Comparison of ENCODE assay signal across 8 cellular contexts in genomic region chr11:577611-577894, GRCh38. TPM values are rescaled to one million over a fixed set of nuclear protein-coding genes. Genes with fewer than 3 reads are reported as not detected.
A peak's percentile ranks its signal among the peaks of the same experiment; 100 is the strongest.
DNase-seq lines count a peak whose midpoint lies in the region; ATAC-seq, FAIRE-seq and TF ChIP-seq lines count a peak whose summit lies in the region.

No MANE protein-coding gene starts in this region.

- no peaks in the 10 kb centered on the region for H3K9me3 ChIP-seq in CD8-positive, alpha-beta T cell (ENCODE audit: low read length)
- H3K9me3 ChIP-seq in PC-3 (ENCODE audit: low read length), result no peaks in the 10 kb centered on the region
- H3K9me3 ChIP-seq in endothelial cell of umbilical vein (replicated peaks; ENCODE audit: control insufficient read depth, insufficient read depth, low read length), result no peaks in the 10 kb centered on the region

- peak; percentile 26 for FAIRE-seq in endothelial cell of umbilical vein (lab: Jason Lieb, UNC)

- H4K20me1 ChIP-seq in PC-3 (ENCODE audit: low read length) (peaks cover 48% of the 10 kb centered on the region), endothelial cell of umbilical vein (replicated peaks; ENCODE audit: control insufficient read depth, extremely low read depth, insufficient read depth, low read length) (no peaks in the 10 kb centered on the region)

- H3K27me3 Mint-ChIP-seq in CD8-positive, alpha-beta T cell (ENCODE audit: low read depth), result peaks cover 2% of the 10 kb centered on the region
- peaks cover 3% of the 10 kb centered on the region for H3K27me3 Mint-ChIP-seq in osteocyte (ENCODE audit: unreplicated experiment)

- BruUV-seq in PC-3 (replicated peaks; lab: Mats Ljungman, UMichigan) (no TSS peak), endothelial cell of umbilical vein (replicated peaks; lab: Mats Ljungman, UMichigan) (TSS peak; percentile 33)

- ATAC-seq in CD8-positive, alpha-beta T cell, result no peak
- ATAC-seq in PC-3, result no peak
- no peak for ATAC-seq in HG03520 (IDR thresholded peaks at IDR 0.05; ENCODE audit: unreplicated experiment)
- no peak for ATAC-seq in HG02610 (IDR thresholded peaks at IDR 0.05; ENCODE audit: unreplicated experiment)

- H3K9ac ChIP-seq in PC-3 (ENCODE audit: low read length) (peak overlapping the region; percentile 98), endothelial cell of umbilical vein (replicated peaks; ENCODE audit: extremely low read depth, insufficient read depth, low read length) (peak overlapping the region; percentile 100)

- no peak for TF ChIP-seq POLR2A in endothelial cell of umbilical vein (IDR thresholded peaks at IDR 0.05; ENCODE audit: low read depth, low read length)

- POLR2A ChIA-PET in CD8-positive, alpha-beta T cell (lab: Charles Lee), result interaction anchor here (1.9 to 3.5 kb wide), 2 partner anchors 9 to 10 kb away, joined by 8 to 22 read pairs; no protein-coding TSS in a partner anchor
- POLR2A ChIA-PET in PC-3 (lab: Charles Lee; ENCODE audit: unreplicated experiment) (no interaction called here), endothelial cell of umbilical vein (lab: Charles Lee) (no interaction called here)

- H2AFZ ChIP-seq in PC-3 (ENCODE audit: low read length), result no peak overlapping the region
- H2AFZ ChIP-seq in endothelial cell of umbilical vein (ENCODE audit: low read depth, low read length), result no peak overlapping the region

- peaks cover 46% of the 10 kb centered on the region for H3K4me1 ChIP-seq in CD8-positive, alpha-beta T cell (ENCODE audit: insufficient read depth, low read length)
- peaks cover 24% of the 10 kb centered on the region for H3K4me1 ChIP-seq in PC-3 (ENCODE audit: insufficient read depth, low read length)
- peaks cover 14% of the 10 kb centered on the region for H3K4me1 ChIP-seq in endothelial cell of umbilical vein (ENCODE audit: control insufficient read depth, extremely low read depth, insufficient read depth, low read length)

- no peaks in the 10 kb centered on the region for H3K9me2 ChIP-seq in PC-3 (replicated peaks; ENCODE audit: low read length)

- H3K9me1 ChIP-seq in endothelial cell of umbilical vein (replicated peaks; ENCODE audit: control insufficient read depth, extremely low read depth, insufficient read depth, low read length), result no peaks in the 10 kb centered on the region

- H3K4me1 Mint-ChIP-seq in CD8-positive, alpha-beta T cell (ENCODE audit: low read depth), result peaks cover 61% of the 10 kb centered on the region
- peaks cover 37% of the 10 kb centered on the region for H3K4me1 Mint-ChIP-seq in osteocyte (ENCODE audit: unreplicated experiment)

- H3K36me3 ChIP-seq in CD8-positive, alpha-beta T cell (ENCODE audit: insufficient read depth, low read length), result no peaks in the 10 kb centered on the region
- H3K36me3 ChIP-seq in PC-3 (ENCODE audit: low read depth, low read length) (peaks cover 8% of the 10 kb centered on the region; the same call in 1 of the 2 replicates), endothelial cell of umbilical vein (ENCODE audit: control insufficient read depth in 2 of 2, extremely low read depth in 1 of 2, insufficient read depth in 2 of 2, low read length in 2 of 2) (peaks cover 0 to 5% of the 10 kb centered on the region in 2 experiments)

- peak overlapping the region; percentile 88 for H3K4me3 Mint-ChIP-seq in CD8-positive, alpha-beta T cell
- H3K4me3 Mint-ChIP-seq in osteocyte (ENCODE audit: unreplicated experiment), result peak overlapping the region; percentile 81

- peaks cover 20% of the 10 kb centered on the region for H3K36me3 Mint-ChIP-seq in CD8-positive, alpha-beta T cell
- H3K36me3 Mint-ChIP-seq in osteocyte (ENCODE audit: unreplicated experiment), result peaks cover 6% of the 10 kb centered on the region

- CTCF ChIA-PET in CD8-positive, alpha-beta T cell (lab: Charles Lee), result interaction anchor here (0.9 to 1.3 kb wide), 5 partner anchors 9 to 127 kb away, joined by 3 to 5 read pairs (median 3); no protein-coding TSS in a partner anchor
- CTCF ChIA-PET in PC-3 (lab: Charles Lee) (no interaction called here), endothelial cell of umbilical vein (lab: Charles Lee) (interaction anchor here (0.9 kb wide), 1 partner anchor 23 kb away, joined by 3 read pairs; no protein-coding TSS in a partner anchor)

- intact Hi-C loops in CD8-positive, alpha-beta T cell (cut with DNase I, micrococcal nuclease), result loop anchor here (2.0 to 5.0 kb wide), 2 partner anchors 35 to 170 kb away; no protein-coding TSS in a partner anchor
- intact Hi-C loops in PC-3 (cut with micrococcal nuclease), result loop anchor here (2.0 kb wide), 1 partner anchor 41 kb away; the partner anchor contains the start of gene LRRC56
- intact Hi-C loops in endothelial cell of umbilical vein (cut with micrococcal nuclease), result loop anchor here (5.0 kb wide), 1 partner anchor 35 kb away; no protein-coding TSS in a partner anchor

- no peaks in the 10 kb centered on the region for H3K9me3 Mint-ChIP-seq in CD8-positive, alpha-beta T cell
- no peaks in the 10 kb centered on the region for H3K9me3 Mint-ChIP-seq in osteocyte (ENCODE audit: unreplicated experiment)

- no peak for DNase-seq in CD8-positive, alpha-beta T cell
- no peak for DNase-seq in PC-3
- DNase-seq in endothelial cell of umbilical vein (ENCODE audit: low read depth, low spot score), result no peak
- DNase-seq in osteocyte (ENCODE audit: extremely low spot score, unreplicated experiment), result no peak
- no peak for DNase-seq in SKM-1 treated with dmso at 0.1 percent for 144 hours (lab: John Stamatoyannopoulos, UW; ENCODE audit: unreplicated experiment)
- DNase-seq in GM20000 (ENCODE audit: low spot score), result no peak

- H3K79me2 ChIP-seq in PC-3 (ENCODE audit: low read length) (peaks cover 70% of the 10 kb centered on the region), endothelial cell of umbilical vein (ENCODE audit: control insufficient read depth, insufficient read depth, low read length) (peaks cover 54% of the 10 kb centered on the region)

- no peak for TF ChIP-seq CTCF in CD8-positive, alpha-beta T cell (IDR thresholded peaks at IDR 0.05)
- no peak for TF ChIP-seq CTCF in PC-3 (conservative IDR thresholded peaks at IDR 0.05; ENCODE audit: low read depth, low read length)
- TF ChIP-seq CTCF in endothelial cell of umbilical vein (IDR thresholded peaks at IDR 0.05; ENCODE audit: extremely low read depth in 1 of 2, insufficient read depth in 1 of 2, low read depth in 1 of 2, low read length in 2 of 2), result no peak
- TF ChIP-seq CTCF in osteocyte (IDR thresholded peaks at IDR 0.05), result no peak
- no peak for TF ChIP-seq CTCF in GM20000 (IDR thresholded peaks at IDR 0.05; ENCODE audit: extremely low read depth, missing control alignments)

- H3K27ac ChIP-seq in CD8-positive, alpha-beta T cell (ENCODE audit: low read depth, low read length), result no peak overlapping the region
- H3K27ac ChIP-seq in PC-3 (ENCODE audit: low read length) (no peak overlapping the region), endothelial cell of umbilical vein (ENCODE audit: insufficient read depth, low read depth, low read length) (no peak overlapping the region)

- H3K4me3 ChIP-seq in CD8-positive, alpha-beta T cell (ENCODE audit: low read depth, low read length), result peak overlapping the region; percentile 64
- H3K4me3 ChIP-seq in PC-3 (ENCODE audit: low read length) (peak overlapping the region; percentile 79), endothelial cell of umbilical vein (replicated peaks in 1 of 3; ENCODE audit: insufficient read depth in 1 of 3, low read depth in 1 of 3, low read length in 3 of 3) (peak overlapping the region; percentile 67 to 98 (median 79))

- H3K27ac Mint-ChIP-seq in CD8-positive, alpha-beta T cell, result peak overlapping the region; percentile 86
- H3K27ac Mint-ChIP-seq in osteocyte (ENCODE audit: unreplicated experiment), result peak overlapping the region; percentile 70

- H3K27me3 ChIP-seq in CD8-positive, alpha-beta T cell (ENCODE audit: insufficient read depth, low read length), result no peaks in the 10 kb centered on the region
- H3K27me3 ChIP-seq in PC-3 (ENCODE audit: low read length) (no peaks in the 10 kb centered on the region), endothelial cell of umbilical vein (ENCODE audit: control insufficient read depth in 2 of 2, insufficient read depth in 2 of 2, low read length in 2 of 2) (peaks cover 8 to 10% of the 10 kb centered on the region in 2 experiments)

- no peaks in the 10 kb centered on the region for H3F3A ChIP-seq in PC-3 (ENCODE audit: low read length, unreplicated experiment)

- dilution Hi-C loops in endothelial cell of umbilical vein (cut with MboI; ENCODE audit: extremely low pct_ligation_motif_present, low sequenced_read_pairs), result no loop called here

- H3K4me2 ChIP-seq in PC-3 (ENCODE audit: low read length) (peak overlapping the region; percentile 90), endothelial cell of umbilical vein (ENCODE audit: insufficient read depth, low read length) (peak overlapping the region; percentile 94)

RNA-seq across cellular contexts. Expression of gene PHRF1, which starts 1.3 kb away (rescaled TPM):
- total RNA-seq in CD8-positive, alpha-beta T cell, result 10 to 100 TPM; 43.2 to 44.9 TPM
- 41.4 and 52.4 TPM in 2 replicates for total RNA-seq in PC-3 (2014; rRNA removed)
- 38.8 and 39.4 TPM in 2 replicates for total RNA-seq in endothelial cell of umbilical vein
- 14.2 and 14.8 TPM in 2 replicates for polyA plus RNA-seq in endothelial cell of umbilical vein
- polyA plus RNA-seq in endothelial cell of umbilical vein (2011; cell fraction: cytosol; rRNA removed), result 11.6 and 14.8 TPM in 2 replicates
- polyA plus RNA-seq in endothelial cell of umbilical vein (2011; cell fraction: nucleus; rRNA removed), result 34.6 and 40.1 TPM in 2 replicates
- 16.6 and 19.6 TPM in 2 replicates for polyA plus RNA-seq in endothelial cell of umbilical vein (2012)
- 13.2 and 16.1 TPM in 2 replicates for polyA minus RNA-seq in endothelial cell of umbilical vein
- 8.1 TPM for polyA minus RNA-seq in endothelial cell of umbilical vein (2011; cell fraction: cytosol; rRNA and poly(A)+ RNA removed)
- 25.0 and 35.3 TPM in 2 replicates for polyA minus RNA-seq in endothelial cell of umbilical vein (2011; cell fraction: nucleus; rRNA and poly(A)+ RNA removed)
- total RNA-seq in osteocyte, result 31.5 TPM in 2 replicates

RNA-seq across cellular contexts. Expression of gene RASSF7, which starts 16.8 kb away (rescaled TPM):
- total RNA-seq in CD8-positive, alpha-beta T cell, result 10 to 100 TPM; 11.8 to 15.3 TPM
- 58.6 and 79.7 TPM in 2 replicates for total RNA-seq in PC-3 (2014; rRNA removed)
- total RNA-seq in endothelial cell of umbilical vein, result 12.2 and 14.1 TPM in 2 replicates
- polyA plus RNA-seq in endothelial cell of umbilical vein, result 19.9 and 27.9 TPM in 2 replicates
- 11.1 and 16.5 TPM in 2 replicates for polyA plus RNA-seq in endothelial cell of umbilical vein (2011; cell fraction: cytosol; rRNA removed)
- 20.5 and 21.7 TPM in 2 replicates for polyA plus RNA-seq in endothelial cell of umbilical vein (2011; cell fraction: nucleus; rRNA removed)
- polyA plus RNA-seq in endothelial cell of umbilical vein (2012), result 5.5 and 12.2 TPM in 2 replicates
- 5.7 and 7.6 TPM in 2 replicates for polyA minus RNA-seq in endothelial cell of umbilical vein
- polyA minus RNA-seq in endothelial cell of umbilical vein (2011; cell fraction: cytosol; rRNA and poly(A)+ RNA removed), result 5.4 TPM
- polyA minus RNA-seq in endothelial cell of umbilical vein (2011; cell fraction: nucleus; rRNA and poly(A)+ RNA removed), result 1.7 and 3.0 TPM in 2 replicates
- total RNA-seq in osteocyte, result 8.0 and 9.3 TPM in 2 replicates

RNA-seq across cellular contexts. Expression of gene LMNTD2, which starts 17.0 kb away (rescaled TPM):
- total RNA-seq in CD8-positive, alpha-beta T cell, result 1 to 10 TPM; 4.2 to 5.6 TPM
- total RNA-seq in PC-3 (2014; rRNA removed), result 1.4 and 2.4 TPM in 2 replicates
- 1.8 and 2.1 TPM in 2 replicates for total RNA-seq in endothelial cell of umbilical vein
- polyA plus RNA-seq in endothelial cell of umbilical vein, result 2.6 and 3.9 TPM in 2 replicates
- polyA plus RNA-seq in endothelial cell of umbilical vein (2011; cell fraction: cytosol; rRNA removed), result 0.61 and 0.97 TPM in 2 replicates
- 12.6 and 17.5 TPM in 2 replicates for polyA plus RNA-seq in endothelial cell of umbilical vein (2011; cell fraction: nucleus; rRNA removed)
- 0.35 and 1.5 TPM in 2 replicates for polyA plus RNA-seq in endothelial cell of umbilical vein (2012)
- 0.25 and 1.0 TPM in 2 replicates for polyA minus RNA-seq in endothelial cell of umbilical vein
- 1.3 TPM for polyA minus RNA-seq in endothelial cell of umbilical vein (2011; cell fraction: cytosol; rRNA and poly(A)+ RNA removed)
- polyA minus RNA-seq in endothelial cell of umbilical vein (2011; cell fraction: nucleus; rRNA and poly(A)+ RNA removed), result 0.58 and 4.2 TPM in 2 replicates
- total RNA-seq in osteocyte, result 6.0 and 6.4 TPM in 2 replicates

RNA-seq across cellular contexts. Expression of gene IRF7, which starts 38.2 kb away (rescaled TPM):
- total RNA-seq in CD8-positive, alpha-beta T cell, result 100 to 1,000 TPM; 102 to 106 TPM
- total RNA-seq in PC-3 (2014; rRNA removed) (80.8 and 95.7 TPM in 2 replicates), endothelial cell of umbilical vein (12.3 and 14.7 TPM in 2 replicates), osteocyte (14.4 and 15.4 TPM in 2 replicates)
- 12.6 and 23.3 TPM in 2 replicates for polyA plus RNA-seq in endothelial cell of umbilical vein
- 4.6 and 8.7 TPM in 2 replicates for polyA plus RNA-seq in endothelial cell of umbilical vein (2011; cell fraction: cytosol; rRNA removed)
- polyA plus RNA-seq in endothelial cell of umbilical vein (2011; cell fraction: nucleus; rRNA removed), result 26.7 and 26.8 TPM in 2 replicates
- polyA plus RNA-seq in endothelial cell of umbilical vein (2012), result 8.6 and 15.0 TPM in 2 replicates
- 6.3 TPM in 2 replicates for polyA minus RNA-seq in endothelial cell of umbilical vein
- 4.2 TPM for polyA minus RNA-seq in endothelial cell of umbilical vein (2011; cell fraction: cytosol; rRNA and poly(A)+ RNA removed)
- 10.1 and 15.2 TPM in 2 replicates for polyA minus RNA-seq in endothelial cell of umbilical vein (2011; cell fraction: nucleus; rRNA and poly(A)+ RNA removed)

RNA-seq across cellular contexts. Expression of gene LRRC56, which starts 40.2 kb away (rescaled TPM):
- 1 to 10 TPM; 3.2 TPM for total RNA-seq in CD8-positive, alpha-beta T cell
- total RNA-seq in PC-3 (2014; rRNA removed) (1.0 and 1.5 TPM in 2 replicates), endothelial cell of umbilical vein (0.55 and 0.90 TPM in 2 replicates), osteocyte (3.2 and 3.7 TPM in 2 replicates)
- polyA plus RNA-seq in endothelial cell of umbilical vein, result 0.47 and 0.64 TPM in 2 replicates
- 0.21 and 0.34 TPM in 2 replicates for polyA plus RNA-seq in endothelial cell of umbilical vein (2011; cell fraction: cytosol; rRNA removed)
- 1.7 and 2.3 TPM in 2 replicates for polyA plus RNA-seq in endothelial cell of umbilical vein (2011; cell fraction: nucleus; rRNA removed)
- polyA plus RNA-seq in endothelial cell of umbilical vein (2012), result 0.24 and 0.76 TPM in 2 replicates
- polyA minus RNA-seq in endothelial cell of umbilical vein, result 0.34 and 0.40 TPM in 2 replicates
- 0.72 TPM for polyA minus RNA-seq in endothelial cell of umbilical vein (2011; cell fraction: cytosol; rRNA and poly(A)+ RNA removed)
- 0.29 and 1.2 TPM in 2 replicates for polyA minus RNA-seq in endothelial cell of umbilical vein (2011; cell fraction: nucleus; rRNA and poly(A)+ RNA removed)
